Comparison of ENCODE assay signal across 8 cellular contexts in genomic region chr5:143014017-143014651, GRCh38.
A peak's percentile ranks its signal among the peaks of the same experiment; 100 is the strongest.
DNase-seq lines count a peak whose midpoint lies in the region; ATAC-seq, FAIRE-seq and TF ChIP-seq lines count a peak whose summit lies in the region.

No MANE protein-coding gene starts in this region.

- no peak overlapping the region for H3K4me3 ChIP-seq in adrenal gland
- H3K4me3 ChIP-seq in mucosa of descending colon, result no peak overlapping the region
- H3K4me3 ChIP-seq in effector memory CD4-positive, alpha-beta T cell (ENCODE audit: insufficient read depth, low read depth, low read length, poor library complexity, severe bottlenecking), result no peak overlapping the region

- intact Hi-C loops in adrenal gland (cut with DNase I), result loop anchor here in 1 of 2 donors (5.0 kb wide), 1 partner anchor 808 kb away; no protein-coding TSS in a partner anchor
- intact Hi-C loops in mucosa of descending colon (cut with DNase I, micrococcal nuclease), result loop anchor here in 1 of 2 donors (10.0 kb wide), 1 partner anchor 671 kb away; no protein-coding TSS in a partner anchor

- no peaks in the 10 kb centered on the region for H3K27me3 ChIP-seq in adrenal gland
- no peaks in the 10 kb centered on the region for H3K27me3 ChIP-seq in effector memory CD4-positive, alpha-beta T cell (replicated peaks; ENCODE audit: control insufficient read depth, insufficient read depth, low read length, poor library complexity, severe bottlenecking)

- ATAC-seq in mucosa of descending colon, result peak; percentile 53

- H3K9me3 ChIP-seq in adrenal gland (replicated peaks in 1 of 3) (no peaks in the 10 kb centered on the region), mucosa of descending colon (no peaks in the 10 kb centered on the region)
- no peaks in the 10 kb centered on the region for H3K9me3 ChIP-seq in effector memory CD4-positive, alpha-beta T cell (ENCODE audit: control insufficient read depth, low read length)

- WGBS in adrenal gland, 4 donors, result 79 to 80% (median 79%) methylated on average over 12 of the region's 12 CpGs

- peak; percentile 50; the same call in 1 of the 2 replicates for TF ChIP-seq CTCF in LNCAP (IDR thresholded peaks at IDR 0.05)
- peak in 5 of 6 experiments; percentile 17 to 59 (median 34) for TF ChIP-seq CTCF in adrenal gland (IDR thresholded peaks at IDR 0.05)
- TF ChIP-seq CTCF in mucosa of descending colon (IDR thresholded peaks at IDR 0.05), result no peak

- no peak for TF ChIP-seq POLR2A in adrenal gland (IDR thresholded peaks at IDR 0.05)

- H3K36me3 ChIP-seq in adrenal gland (replicated peaks in 1 of 2) (no peaks in the 10 kb centered on the region), mucosa of descending colon (ENCODE audit: low read depth) (no peaks in the 10 kb centered on the region)
- H3K36me3 ChIP-seq in effector memory CD4-positive, alpha-beta T cell (ENCODE audit: control insufficient read depth, insufficient read depth, low read length), result no peaks in the 10 kb centered on the region

- DNase-seq in DMS53 (lab: John Stamatoyannopoulos, UW) (peak; percentile 66), DMS53 treated with DMSO at 0.1 percent for 48 hours (lab: John Stamatoyannopoulos, UW; ENCODE audit: unreplicated experiment) (no peak), adrenal gland (peak in 4 of 7 donors; percentile 16 to 51 (median 32)), mucosa of descending colon (peak in 2 of 3 donors; percentile 39 to 53), urothelium cell line (ENCODE audit: low spot score) (no peak), middle frontal gyrus (ENCODE audit: extremely low spot score, low spot score) (no peak)
- DNase-seq in effector memory CD4-positive, alpha-beta T cell, result no peak

- no peak overlapping the region for H3K27ac ChIP-seq in adrenal gland
- no peak overlapping the region for H3K27ac ChIP-seq in effector memory CD4-positive, alpha-beta T cell (ENCODE audit: insufficient read depth, low read length, poor library complexity, severe bottlenecking)

- FAIRE-seq in urothelium cell line (lab: Jason Lieb, UNC), result no peak

- H3K4me1 ChIP-seq in adrenal gland (replicated peaks in 1 of 2), result peaks cover 0 to 9% of the 10 kb centered on the region in 2 donors
- no peaks in the 10 kb centered on the region for H3K4me1 ChIP-seq in mucosa of descending colon (ENCODE audit: low read depth)
- no peaks in the 10 kb centered on the region for H3K4me1 ChIP-seq in effector memory CD4-positive, alpha-beta T cell (ENCODE audit: control insufficient read depth, insufficient read depth, low read length, poor library complexity, severe bottlenecking)

Comparison
In these comparisons a context has a peak if more than half of its experiments do, and no peak if none do; other contexts are left out.
1. DNase-seq: peak in DMS53 (single experiment), adrenal gland (4 of 7) and mucosa of descending colon (2 of 3); none in DMS53 treated with DMSO at 0.1 percent for 48 hours (single experiment), urothelium cell line (single experiment), middle frontal gyrus (single experiment) and effector memory CD4-positive, alpha-beta T cell (0 of 3).